Comparison of ENCODE assay signal across 15 cellular contexts in genomic region chr4:94332983-94333590, GRCh38. TPM values are rescaled to one million over a fixed set of nuclear protein-coding genes. Genes with fewer than 3 reads are reported as not detected.
A peak's percentile ranks its signal among the peaks of the same experiment; 100 is the strongest.
DNase-seq lines count a peak whose midpoint lies in the region; ATAC-seq and TF ChIP-seq lines count a peak whose summit lies in the region.
"Had no signal": no experiment of that assay in that cellular context is flagged by ENCODE, and none has a peak within 500 bp of the region (broad histone marks: within the 10 kb centered on the region; RNA-seq: fewer than 3 reads in every experiment).

No MANE protein-coding gene starts in this region.

- H3K4me1 ChIP-seq in breast epithelium, result no peaks in the 10 kb centered on the region
- peaks cover 23% of the 10 kb centered on the region for H3K4me1 ChIP-seq in left ventricle myocardium inferior
- H3K4me1 ChIP-seq in gastrocnemius medialis, result peaks cover 0 to 10% of the 10 kb centered on the region in 2 donors
- H3K4me1 ChIP-seq: body of pancreas, SJSA1 had no signal

- no peak overlapping the region for H3K27ac ChIP-seq in breast epithelium
- no peak overlapping the region for H3K27ac ChIP-seq in left ventricle myocardium inferior (replicated peaks)
- no peak overlapping the region for H3K27ac ChIP-seq in gastrocnemius medialis
- H3K27ac ChIP-seq: body of pancreas, esophagus muscularis mucosa, SJSA1 had no signal

- intact Hi-C loops in breast epithelium (cut with DNase I; ENCODE audit: low total_unique reads), result no loop called here
- intact Hi-C loops in left ventricle myocardium inferior (cut with micrococcal nuclease), result no loop called here
- intact Hi-C loops in gastrocnemius medialis (cut with DNase I; ENCODE audit: low total_unique reads), result loop anchor here (10.0 kb wide), 1 partner anchor 62 kb away; no protein-coding TSS in a partner anchor

- H3K27me3 ChIP-seq in breast epithelium, result no peaks in the 10 kb centered on the region
- no peaks in the 10 kb centered on the region for H3K27me3 ChIP-seq in left ventricle myocardium inferior (ENCODE audit: low read depth)
- no peaks in the 10 kb centered on the region for H3K27me3 ChIP-seq in gastrocnemius medialis
- H3K27me3 ChIP-seq: body of pancreas, esophagus muscularis mucosa, SJSA1 had no signal

- TF ChIP-seq CTCF in breast epithelium (IDR thresholded peaks at IDR 0.05) (no peak), left ventricle myocardium inferior (IDR thresholded peaks at IDR 0.05; ENCODE audit: borderline replicate concordance) (peak; percentile 66), gastrocnemius medialis (IDR thresholded peaks at IDR 0.05 in 4 of 5, conservative IDR thresholded peaks at IDR 0.05 in 1 of 5) (peak in 4 of 5 experiments; percentile 12 to 47 (median 36))

- H3K9me3 ChIP-seq in breast epithelium (no peaks in the 10 kb centered on the region), left ventricle myocardium inferior (replicated peaks) (no peaks in the 10 kb centered on the region), gastrocnemius medialis (no peaks in the 10 kb centered on the region)
- H3K9me3 ChIP-seq: body of pancreas, esophagus muscularis mucosa, SJSA1 had no signal

- in situ Hi-C loops in T47D (cut with HindIII; ENCODE audit: low pct_unique_long_range_greater_than_20kb, low sequenced_read_pairs) (no loop called here), gastrocnemius medialis (cut with MboI; ENCODE audit: low sequenced_read_pairs in 4 of 4) (no loop called here)

- H3K36me3 ChIP-seq in breast epithelium (no peaks in the 10 kb centered on the region), left ventricle myocardium inferior (no peaks in the 10 kb centered on the region), gastrocnemius medialis (no peaks in the 10 kb centered on the region)
- H3K36me3 ChIP-seq: esophagus muscularis mucosa, SJSA1 had no signal

- no peak for TF ChIP-seq POLR2A in breast epithelium (IDR thresholded peaks at IDR 0.05)
- no peak for TF ChIP-seq POLR2A in gastrocnemius medialis (IDR thresholded peaks at IDR 0.05)

- no peak overlapping the region for H3K4me3 ChIP-seq in breast epithelium
- no peak overlapping the region for H3K4me3 ChIP-seq in left ventricle myocardium inferior
- H3K4me3 ChIP-seq in gastrocnemius medialis, result no peak overlapping the region
- H3K4me3 ChIP-seq: body of pancreas, esophagus muscularis mucosa, SJSA1 had no signal

- peak; percentile 5 to 46 for DNase-seq in T47D (ENCODE audit: low read depth in 1 of 2, low spot score in 1 of 2)
- DNase-seq in breast epithelium (ENCODE audit: low spot score in 2 of 2), result no peak
- DNase-seq in UCSD-AML1 (lab: John Stamatoyannopoulos, UW; ENCODE audit: unreplicated experiment), result peak; percentile 4
- DNase-seq in left ventricle myocardium inferior, result no peak
- no peak for DNase-seq in gastrocnemius medialis
- DNase-seq in NCI-H1417 treated with DMSO at 0.1 percent for 48 hours (lab: John Stamatoyannopoulos, UW), result no peak
- no peak for DNase-seq in NCI-H146 treated with DMSO at 0.1 percent for 48 hours (lab: John Stamatoyannopoulos, UW; ENCODE audit: unreplicated experiment)
- DNase-seq: activated CD4-positive, alpha-beta T cell treated with anti-CD3 and anti-CD28 coated beads for 1 hour; body of pancreas; naive thymus-derived CD4-positive, alpha-beta T cell; NCI-H510A had no signal

- ATAC-seq in gastrocnemius medialis, result peak; percentile 65 to 68
- no peak for ATAC-seq in GM21825 (IDR thresholded peaks at IDR 0.05; ENCODE audit: unreplicated experiment)
- ATAC-seq: body of pancreas; naive thymus-derived CD4-positive, alpha-beta T cell had no signal

RNA-seq across cellular contexts. Expression of gene HPGDS, which starts 9.5 kb away (rescaled TPM):
- total RNA-seq in breast epithelium (1 to 10 TPM in 2 of 3 donors, under 1 TPM in 1; 0.98 to 7.5 (median 2.0) TPM), left ventricle myocardium inferior (2.3 TPM), gastrocnemius medialis (under 1 TPM in 1 of 4 donors, not detected in 3; 0.53 TPM)
- total RNA-seq: activated T-helper 1 cell treated with anti-CD3 and anti-CD28 coated beads, Interleukin-12 subunit alpha, Interleukin-12 subunit beta, Interleukin-2, Interleukin-4 antibody, amounts not matched to agents 30 ng/mL and 10 ng/mL and 1 ng/mL, durations not matched to agents 14 hours and 24 hours and 36 hours; SJSA1 had no signal

Comparison
In these comparisons a context has a peak if more than half of its experiments do, and no peak if none do; other contexts are left out.
1. DNase-seq: peak in T47D (2 of 2) and UCSD-AML1 (single experiment); none in breast epithelium (0 of 2), left ventricle myocardium inferior (single experiment), gastrocnemius medialis (0 of 2), NCI-H1417 treated with DMSO at 0.1 percent for 48 hours (single experiment) and NCI-H146 treated with DMSO at 0.1 percent for 48 hours (single experiment).
2. CTCF ChIP-seq: peak in left ventricle myocardium inferior (single experiment) and gastrocnemius medialis (4 of 5); none in breast epithelium (0 of 3).